In genomic region chr7:47408675-47409074, GRCh38 we compare ENCODE assay signal across 19 cellular contexts.
"Had no signal": no experiment of that assay in that cellular context is flagged by ENCODE, and none has a peak within 500 bp of the region (broad histone marks: within the 10 kb centered on the region; RNA-seq: fewer than 3 reads in every experiment).

No MANE protein-coding gene starts in this region.

- DNase-seq: activated CD4-positive, alpha-beta memory T cell treated with anti-CD3 and anti-CD28 coated beads, Interleukin-2, amount 10 ng/mL, durations not matched to agents 7 days and 5 days; activated CD4-positive, alpha-beta T cell treated with anti-CD3 and anti-CD28 coated beads for 48 hours; activated CD8-positive, alpha-beta memory T cell treated with anti-CD3 and anti-CD28 coated beads, Interleukin-2, amount 10 ng/mL, durations not matched to agents 7 days and 5 days; activated naive CD4-positive, alpha-beta T cell; activated naive CD8-positive, alpha-beta T cell treated with anti-CD3 and anti-CD28 coated beads for 36 hours; activated T-cell treated with anti-CD3 and anti-CD28 coated beads, Interleukin-2, amount 50 U/mL, for 24 hours; esophagus squamous epithelium; hippocampal formation; naive thymus-derived CD4-positive, alpha-beta T cell; retina; stimulated activated CD4-positive, alpha-beta T cell treated with anti-CD3 and anti-CD28 coated beads, Interleukin-4, amount 100 ng/mL, for 1 hour; stimulated activated naive CD4-positive, alpha-beta T cell; T-helper 17 cell had no signal

- H3K36me3 ChIP-seq: breast epithelium, neural progenitor cell had no signal

- H3K4me1 ChIP-seq: neural progenitor cell had no signal

- H3K9ac ChIP-seq: neural progenitor cell had no signal

- H2AFZ ChIP-seq: neural progenitor cell had no signal

- H3K4me3 ChIP-seq: breast epithelium, coronary artery, esophagus squamous epithelium, gastrocnemius medialis, neural progenitor cell, spleen had no signal

- H3K9me3 ChIP-seq: breast epithelium, esophagus squamous epithelium, gastrocnemius medialis, spleen had no signal

- ATAC-seq: activated CD8-positive, alpha-beta memory T cell treated with anti-CD3 and anti-CD28 coated beads, Interleukin-2, amount 10 ng/mL, durations not matched to agents 7 days and 5 days; activated T-helper 17 cell treated with anti-CD3 and anti-CD28 coated beads, Interleukin-2, amount 50 U/mL, for 72 hours; gastrocnemius medialis; naive thymus-derived CD4-positive, alpha-beta T cell; T-helper 17 cell had no signal

- H3K27ac ChIP-seq: gastrocnemius medialis, neural progenitor cell had no signal

- H3K27me3 ChIP-seq: breast epithelium, esophagus squamous epithelium, gastrocnemius medialis, neural progenitor cell, spleen had no signal

- H3K4me2 ChIP-seq: neural progenitor cell had no signal
